ENCODE assay signal across 11 cellular contexts in the genomic region with DNA sequence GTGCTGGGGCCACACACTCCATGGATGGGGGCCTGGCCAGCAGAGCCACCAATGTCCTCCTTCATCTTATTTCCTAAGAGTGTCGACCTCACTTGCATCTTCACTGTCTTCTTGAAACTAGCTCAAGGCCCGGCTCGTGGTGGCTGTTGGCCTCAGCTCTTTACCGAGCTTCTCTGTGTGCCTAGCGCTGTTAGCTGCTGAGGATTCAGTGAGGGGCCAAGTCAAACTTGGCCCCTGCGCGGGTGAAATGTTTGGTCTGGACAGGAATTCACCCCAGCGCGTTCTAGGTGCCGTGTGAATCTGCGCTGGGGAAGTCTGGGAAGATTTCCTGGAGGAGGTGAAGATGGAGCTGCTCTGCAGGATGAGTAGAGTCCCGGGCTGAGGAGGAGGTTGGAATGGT. TPM values are rescaled to one million over a fixed set of nuclear protein-coding genes. Genes with fewer than 3 reads are reported as not detected.
"Had no signal": no experiment of that assay in that cellular context is flagged by ENCODE, and none has a peak within 500 bp of the region (broad histone marks: within the 10 kb centered on the region; RNA-seq: fewer than 3 reads in every experiment).

No MANE protein-coding gene starts in this region.

- H3K9me3 ChIP-seq: left ventricle myocardium inferior, SJCRH30, thyroid gland had no signal

- H3K4me3 Mint-ChIP-seq: activated CD4-positive, alpha-beta memory T cell treated with anti-CD3 and anti-CD28 coated beads, Interleukin-2, amount 10 ng/mL, durations not matched to agents 7 days and 5 days; activated naive CD8-positive, alpha-beta T cell treated with anti-CD3 and anti-CD28 coated beads for 36 hours; activated T-cell treated with anti-CD3 and anti-CD28 coated beads, Interleukin-2, amount 50 U/mL, for 72 hours had no signal

- H3K36me3 ChIP-seq: left ventricle myocardium inferior, SJCRH30, thyroid gland had no signal

- DNase-seq: activated CD4-positive, alpha-beta memory T cell treated with anti-CD3 and anti-CD28 coated beads, Interleukin-2, amount 10 ng/mL, durations not matched to agents 7 days and 5 days; activated gamma-delta T cell treated with Interleukin-2 at 50 U/mL for 16 hours; activated naive CD8-positive, alpha-beta T cell treated with anti-CD3 and anti-CD28 coated beads for 36 hours; activated T-cell treated with anti-CD3 and anti-CD28 coated beads, Interleukin-2, amount 50 U/mL, for 72 hours; left ventricle myocardium inferior; mesendoderm; SJCRH30; SW 1271; thyroid gland had no signal

- H3K4me3 ChIP-seq: left ventricle myocardium inferior, SJCRH30, skin epidermis, thyroid gland had no signal

- H3K27me3 ChIP-seq: SJCRH30, thyroid gland had no signal

- H3K27ac ChIP-seq: left ventricle myocardium inferior, SJCRH30, skin epidermis, thyroid gland had no signal

- H3K27ac Mint-ChIP-seq: activated CD4-positive, alpha-beta memory T cell treated with anti-CD3 and anti-CD28 coated beads, Interleukin-2, amount 10 ng/mL, durations not matched to agents 7 days and 5 days; activated naive CD8-positive, alpha-beta T cell treated with anti-CD3 and anti-CD28 coated beads for 36 hours; activated T-cell treated with anti-CD3 and anti-CD28 coated beads, Interleukin-2, amount 50 U/mL, for 72 hours had no signal

- H3K36me3 Mint-ChIP-seq: activated naive CD8-positive, alpha-beta T cell treated with anti-CD3 and anti-CD28 coated beads for 36 hours had no signal

- H3K9me3 Mint-ChIP-seq: activated CD4-positive, alpha-beta memory T cell treated with anti-CD3 and anti-CD28 coated beads, Interleukin-2, amount 10 ng/mL, durations not matched to agents 7 days and 5 days; activated naive CD8-positive, alpha-beta T cell treated with anti-CD3 and anti-CD28 coated beads for 36 hours; activated T-cell treated with anti-CD3 and anti-CD28 coated beads, Interleukin-2, amount 50 U/mL, for 72 hours had no signal

- H3K4me1 Mint-ChIP-seq: activated CD4-positive, alpha-beta memory T cell treated with anti-CD3 and anti-CD28 coated beads, Interleukin-2, amount 10 ng/mL, durations not matched to agents 7 days and 5 days; activated naive CD8-positive, alpha-beta T cell treated with anti-CD3 and anti-CD28 coated beads for 36 hours had no signal

- ATAC-seq: activated T-cell treated with anti-CD3 and anti-CD28 coated beads, Interleukin-2, amount 50 U/mL, for 72 hours had no signal

RNA-seq across cellular contexts. Expression of gene SORCS2, which starts 8.5 kb away (rescaled TPM):
- total RNA-seq: activated naive CD8-positive, alpha-beta T cell treated with anti-CD3 and anti-CD28 coated beads for 36 hours; pulmonary artery endothelial cell had no signal
